30 cellular contexts compared by ENCODE assay signal in the genomic region with DNA sequence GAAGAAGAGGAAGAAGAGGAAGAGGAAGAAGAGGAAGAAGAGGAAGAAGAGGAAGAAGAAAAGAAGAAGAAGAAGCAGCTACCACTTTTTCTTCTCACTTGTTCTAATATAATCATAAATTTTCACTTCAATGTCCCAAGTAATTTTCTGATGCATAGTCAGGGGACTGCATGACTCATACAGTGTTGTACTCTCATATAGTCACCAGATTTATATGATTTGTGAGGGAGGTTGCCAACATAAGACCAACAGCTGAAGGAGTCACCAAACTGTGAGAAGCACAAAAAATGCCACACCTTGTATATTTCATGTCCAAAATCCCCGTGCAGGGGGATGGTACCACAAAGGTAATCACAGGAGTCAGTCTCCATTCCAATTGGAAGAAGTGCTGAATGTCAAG. TPM values are rescaled to one million over a fixed set of nuclear protein-coding genes. Genes with fewer than 3 reads are reported as not detected.
DNase-seq lines count a peak whose midpoint lies in the region; ATAC-seq, FAIRE-seq and TF ChIP-seq lines count a peak whose summit lies in the region.
"Had no signal": no experiment of that assay in that cellular context is flagged by ENCODE, and none has a peak within 500 bp of the region (broad histone marks: within the 10 kb centered on the region; RNA-seq: fewer than 3 reads in every experiment).

No MANE protein-coding gene starts in this region.

- peak; percentile 89 for FAIRE-seq in H54 (lab: Jason Lieb, UNC)
- FAIRE-seq: keratinocyte had no signal

- no peaks in the 10 kb centered on the region for H3K4me1 Mint-ChIP-seq in CD8-positive, alpha-beta memory T cell
- H3K4me1 Mint-ChIP-seq in natural killer cell treated with Interleukin-12 subunit alpha and Interleukin-12 subunit beta and Interleukin-15 and Interleukin-18, amount 100 ng/mL, for 72 hours (ENCODE audit: low read depth in 2 of 2) = no peaks in the 10 kb centered on the region
- H3K4me1 Mint-ChIP-seq: activated naive CD4-positive, alpha-beta T cell treated with anti-CD3 and anti-CD28 coated beads, Interleukin-2, amount 10 ng/mL, durations not matched to agents 7 days and 5 days; natural killer cell had no signal

- H3K9me3 Mint-ChIP-seq in CD8-positive, alpha-beta memory T cell = peaks cover 0 to 3% (median 0%) of the 10 kb centered on the region in 5 donors
- H3K9me3 Mint-ChIP-seq in natural killer cell treated with Interleukin-12 subunit alpha and Interleukin-12 subunit beta and Interleukin-15 and Interleukin-18, amount 100 ng/mL, for 72 hours = peaks cover 7% of the 10 kb centered on the region
- H3K9me3 Mint-ChIP-seq: activated CD4-positive, alpha-beta memory T cell treated with anti-CD3 and anti-CD28 coated beads for 36 hours; activated naive CD4-positive, alpha-beta T cell treated with anti-CD3 and anti-CD28 coated beads, Interleukin-2, amount 10 ng/mL, durations not matched to agents 7 days and 5 days; activated T-helper 1 cell treated with anti-CD3 and anti-CD28 coated beads, Interleukin-12 subunit alpha, Interleukin-12 subunit beta, Interleukin-2, Interleukin-4 antibody, amounts not matched to agents 30 ng/mL and 10 ng/mL and 1 ng/mL, durations not matched to agents 14 hours and 24 hours and 36 hours; endodermal cell; H9 had no signal

- DNase-seq in A172 (ENCODE audit: low spot score) (peak; percentile 60), H54 (ENCODE audit: insufficient read length, low spot score) (peak; percentile 16), RPMI7951 (ENCODE audit: low read depth) (peak; percentile 17), fibroblast of villous mesenchyme (ENCODE audit: low read depth) (peak; percentile 4), SK-N-DZ (ENCODE audit: low spot score) (no peak)
- DNase-seq in CD8-positive, alpha-beta memory T cell = no peak
- DNase-seq in natural killer cell treated with Interleukin-12 subunit alpha and Interleukin-12 subunit beta and Interleukin-15 and Interleukin-18, amount 100 ng/mL, for 72 hours (ENCODE audit: low spot score) = no peak
- DNase-seq: ACHN; activated CD4-positive, alpha-beta memory T cell treated with anti-CD3 and anti-CD28 coated beads for 36 hours; activated CD8-positive, alpha-beta memory T cell treated with anti-CD3 and anti-CD28 coated beads, Interleukin-2, amount 50 U/mL, for 4 hours; activated naive CD4-positive, alpha-beta T cell treated with anti-CD3 and anti-CD28 coated beads, Interleukin-2, amount 10 ng/mL, durations not matched to agents 7 days and 5 days; amniotic stem cell; BE2C; DMS79; endodermal cell; H9; Karpas-422; natural killer cell; NCI-H1092; NCI-H187 treated with DMSO at 0.1 percent for 48 hours; NCI-H526; NK-92 treated with Interleukin-12 subunit alpha and Interleukin-12 subunit beta, amount 100 ng/mL, for 24 hours; stimulated activated CD8-positive, alpha-beta memory T cell treated with anti-CD3 and anti-CD28 coated beads, Interleukin-4, amount 100 ng/mL, for 48 hours; stomach; T-helper 1 cell had no signal

- H3K4me3 ChIP-seq in fibroblast of villous mesenchyme (ENCODE audit: low read depth, low read length) = no peak overlapping the region
- no peak overlapping the region for H3K4me3 ChIP-seq in CD8-positive, alpha-beta memory T cell (ENCODE audit: low read length)
- H3K4me3 ChIP-seq: skin epidermis, stomach, tibial nerve had no signal

- no peak for TF ChIP-seq POLR2A in H54 (IDR thresholded peaks at IDR 0.05; ENCODE audit: low read depth, low read length)

- TF ChIP-seq CTCF in fibroblast of villous mesenchyme (IDR thresholded peaks at IDR 0.05; ENCODE audit: insufficient read depth, low read depth, low read length) = no peak

- H3K9me3 ChIP-seq in CD8-positive, alpha-beta memory T cell (ENCODE audit: low read length) = no peaks in the 10 kb centered on the region
- H3K9me3 ChIP-seq: BE2C, stomach, tibial nerve had no signal

- no peaks in the 10 kb centered on the region for H3K36me3 Mint-ChIP-seq in CD8-positive, alpha-beta memory T cell
- H3K36me3 Mint-ChIP-seq in natural killer cell treated with Interleukin-12 subunit alpha and Interleukin-12 subunit beta and Interleukin-15 and Interleukin-18, amount 100 ng/mL, for 72 hours = no peaks in the 10 kb centered on the region
- H3K36me3 Mint-ChIP-seq: activated CD4-positive, alpha-beta memory T cell treated with anti-CD3 and anti-CD28 coated beads for 36 hours; activated naive CD4-positive, alpha-beta T cell treated with anti-CD3 and anti-CD28 coated beads, Interleukin-2, amount 10 ng/mL, durations not matched to agents 7 days and 5 days; natural killer cell had no signal

- H3K27me3 Mint-ChIP-seq in CD8-positive, alpha-beta memory T cell = no peaks in the 10 kb centered on the region
- no peaks in the 10 kb centered on the region for H3K27me3 Mint-ChIP-seq in natural killer cell treated with Interleukin-12 subunit alpha and Interleukin-12 subunit beta and Interleukin-15 and Interleukin-18, amount 100 ng/mL, for 72 hours
- H3K27me3 Mint-ChIP-seq: activated CD4-positive, alpha-beta memory T cell treated with anti-CD3 and anti-CD28 coated beads for 36 hours; activated naive CD4-positive, alpha-beta T cell treated with anti-CD3 and anti-CD28 coated beads, Interleukin-2, amount 10 ng/mL, durations not matched to agents 7 days and 5 days had no signal

- CTCF ChIA-PET in CD8-positive, alpha-beta memory T cell (lab: Charles Lee) = no interaction called here

- POLR2A ChIA-PET in CD8-positive, alpha-beta memory T cell (lab: Charles Lee) = no interaction called here

- H3K4me3 Mint-ChIP-seq in CD8-positive, alpha-beta memory T cell = no peak overlapping the region
- H3K4me3 Mint-ChIP-seq in natural killer cell treated with Interleukin-12 subunit alpha and Interleukin-12 subunit beta and Interleukin-15 and Interleukin-18, amount 100 ng/mL, for 72 hours = no peak overlapping the region
- H3K4me3 Mint-ChIP-seq: activated CD4-positive, alpha-beta memory T cell treated with anti-CD3 and anti-CD28 coated beads for 36 hours; activated naive CD4-positive, alpha-beta T cell treated with anti-CD3 and anti-CD28 coated beads, Interleukin-2, amount 10 ng/mL, durations not matched to agents 7 days and 5 days; activated T-helper 1 cell treated with anti-CD3 and anti-CD28 coated beads, Interleukin-12 subunit alpha, Interleukin-12 subunit beta, Interleukin-2, Interleukin-4 antibody, amounts not matched to agents 30 ng/mL and 10 ng/mL and 1 ng/mL, durations not matched to agents 14 hours and 24 hours and 36 hours; endodermal cell; H9; natural killer cell had no signal

- H3K27ac ChIP-seq in CD8-positive, alpha-beta memory T cell (ENCODE audit: low read depth, low read length) = no peak overlapping the region
- H3K27ac ChIP-seq: skin epidermis, stomach, tibial nerve had no signal

- H3K27ac Mint-ChIP-seq in CD8-positive, alpha-beta memory T cell = no peak overlapping the region
- H3K27ac Mint-ChIP-seq in natural killer cell treated with Interleukin-12 subunit alpha and Interleukin-12 subunit beta and Interleukin-15 and Interleukin-18, amount 100 ng/mL, for 72 hours = no peak overlapping the region
- H3K27ac Mint-ChIP-seq: activated CD4-positive, alpha-beta memory T cell treated with anti-CD3 and anti-CD28 coated beads for 36 hours; activated naive CD4-positive, alpha-beta T cell treated with anti-CD3 and anti-CD28 coated beads, Interleukin-2, amount 10 ng/mL, durations not matched to agents 7 days and 5 days; activated T-helper 1 cell treated with anti-CD3 and anti-CD28 coated beads, Interleukin-12 subunit alpha, Interleukin-12 subunit beta, Interleukin-2, Interleukin-4 antibody, amounts not matched to agents 30 ng/mL and 10 ng/mL and 1 ng/mL, durations not matched to agents 14 hours and 24 hours and 36 hours; endodermal cell; H9; natural killer cell had no signal

- ATAC-seq in HG02678 (IDR thresholded peaks at IDR 0.05; ENCODE audit: unreplicated experiment) = no peak
- ATAC-seq in natural killer cell treated with Interleukin-12 subunit alpha and Interleukin-12 subunit beta and Interleukin-15 and Interleukin-18, amount 100 ng/mL, for 72 hours = no peak
- ATAC-seq: natural killer cell had no signal

- no peaks in the 10 kb centered on the region for H3K27me3 ChIP-seq in CD8-positive, alpha-beta memory T cell (ENCODE audit: insufficient read depth, low read length, poor library complexity, severe bottlenecking)
- H3K27me3 ChIP-seq: BE2C, stomach, tibial nerve had no signal

- H3K36me3 ChIP-seq in CD8-positive, alpha-beta memory T cell (ENCODE audit: insufficient read depth, low read length) = no peaks in the 10 kb centered on the region
- H3K36me3 ChIP-seq: BE2C, stomach, tibial nerve had no signal

- no peaks in the 10 kb centered on the region for H3K4me1 ChIP-seq in CD8-positive, alpha-beta memory T cell (ENCODE audit: insufficient read depth, low read length)
- H3K4me1 ChIP-seq: BE2C, stomach, tibial nerve had no signal

RNA-seq across cellular contexts. Expression of a gene that starts 32.7 kb away (rescaled TPM):
- 0.88 and 2.3 TPM in 2 replicates for total RNA-seq in A172 (2014; rRNA removed; shearing (Covaris generic))
- 0.78 and 1.1 TPM in 2 replicates for total RNA-seq in RPMI7951 (2014; rRNA removed; shearing (Covaris generic))
- 0.32 and 0.86 TPM in 2 replicates for total RNA-seq in fibroblast of villous mesenchyme
- not detected for total RNA-seq in CD8-positive, alpha-beta memory T cell
- polyA plus RNA-seq in CD8-positive, alpha-beta memory T cell = not detected
- polyA plus RNA-seq in SK-N-DZ (2014; cell fraction: cytosol; rRNA removed) = 0.05 TPM in 1 of 2 replicates, not detected in the other
- 0.12 TPM in 1 of 2 replicates, not detected in the other for polyA plus RNA-seq in SK-N-DZ (2014; cell fraction: nucleus; rRNA removed)
- total RNA-seq in natural killer cell treated with Interleukin-12 subunit alpha and Interleukin-12 subunit beta and Interleukin-15 and Interleukin-18, amount 100 ng/mL, for 72 hours = not detected
- total RNA-seq: activated CD4-positive, alpha-beta memory T cell treated with anti-CD3 and anti-CD28 coated beads for 36 hours; activated T-helper 1 cell treated with anti-CD3 and anti-CD28 coated beads, Interleukin-12 subunit alpha, Interleukin-12 subunit beta, Interleukin-2, Interleukin-4 antibody, amounts not matched to agents 30 ng/mL and 10 ng/mL and 1 ng/mL, durations not matched to agents 14 hours and 24 hours and 36 hours; natural killer cell had no signal

Comparison
In these comparisons a context has a peak if more than half of its experiments do, and no peak if none do; other contexts are left out.
1. DNase-seq: peak in A172 (single experiment), H54 (single experiment), RPMI7951 (single experiment) and fibroblast of villous mesenchyme (single experiment); none in CD8-positive, alpha-beta memory T cell (0 of 5), SK-N-DZ (single experiment) and natural killer cell treated with Interleukin-12 subunit alpha and Interleukin-12 subunit beta and Interleukin-15 and Interleukin-18, amount 100 ng/mL, for 72 hours (single experiment).